ENCODE assay signal across 18 cellular contexts in genomic region chr7:115447495-115447894, GRCh38.
DNase-seq lines count a peak whose midpoint lies in the region; ATAC-seq, FAIRE-seq and TF ChIP-seq lines count a peak whose summit lies in the region.
"Had no signal": no experiment of that assay in that cellular context is flagged by ENCODE, and none has a peak within 500 bp of the region (broad histone marks: within the 10 kb centered on the region; RNA-seq: fewer than 3 reads in every experiment).

No MANE protein-coding gene starts in this region.

- no peak for TF ChIP-seq CTCF in endothelial cell of umbilical vein (IDR thresholded peaks at IDR 0.05; ENCODE audit: extremely low read depth in 1 of 2, insufficient read depth in 1 of 2, low read depth in 1 of 2, low read length in 2 of 2)

- intact Hi-C loops in endothelial cell of umbilical vein (cut with micrococcal nuclease): no loop called here

- no peaks in the 10 kb centered on the region for H3K36me3 ChIP-seq in endothelial cell of umbilical vein (ENCODE audit: control insufficient read depth in 2 of 2, extremely low read depth in 1 of 2, insufficient read depth in 2 of 2, low read length in 2 of 2)
- H3K36me3 ChIP-seq: BLaER1 had no signal

- CTCF ChIA-PET in endothelial cell of umbilical vein (lab: Charles Lee): no interaction called here

- POLR2A ChIA-PET in endothelial cell of umbilical vein (lab: Charles Lee): no interaction called here

- H3K27me3 ChIP-seq in endothelial cell of umbilical vein (ENCODE audit: control insufficient read depth in 2 of 2, insufficient read depth in 2 of 2, low read length in 2 of 2): no peaks in the 10 kb centered on the region
- H3K27me3 ChIP-seq: BLaER1 had no signal

- dilution Hi-C loops in endothelial cell of umbilical vein (cut with MboI; ENCODE audit: extremely low pct_ligation_motif_present, low sequenced_read_pairs): no loop called here

- H2AFZ ChIP-seq in endothelial cell of umbilical vein (ENCODE audit: low read depth, low read length): no peak overlapping the region
- H2AFZ ChIP-seq: GM23338 had no signal

- H3K9me1 ChIP-seq in endothelial cell of umbilical vein (replicated peaks; ENCODE audit: control insufficient read depth, extremely low read depth, insufficient read depth, low read length): no peaks in the 10 kb centered on the region

- ATAC-seq in GM19463 (IDR thresholded peaks at IDR 0.05; ENCODE audit: unreplicated experiment) (no peak), HG02763 (IDR thresholded peaks at IDR 0.05; ENCODE audit: unreplicated experiment) (no peak)
- ATAC-seq: GM23338 had no signal

- no peak overlapping the region for H3K4me3 ChIP-seq in endothelial cell of umbilical vein (replicated peaks in 1 of 3; ENCODE audit: insufficient read depth in 1 of 3, low read depth in 1 of 3, low read length in 3 of 3)
- H3K4me3 ChIP-seq: BLaER1, GM23338 had no signal

- no peaks in the 10 kb centered on the region for H3K79me2 ChIP-seq in endothelial cell of umbilical vein (ENCODE audit: control insufficient read depth, insufficient read depth, low read length)

- FAIRE-seq in endothelial cell of umbilical vein (lab: Jason Lieb, UNC): peak; percentile 31
- FAIRE-seq: D721Med, G401.6, GM19239 had no signal

- H3K4me1 ChIP-seq in endothelial cell of umbilical vein (ENCODE audit: control insufficient read depth, extremely low read depth, insufficient read depth, low read length): no peaks in the 10 kb centered on the region
- H3K4me1 ChIP-seq: BLaER1 had no signal

- no peak overlapping the region for H3K4me2 ChIP-seq in endothelial cell of umbilical vein (ENCODE audit: insufficient read depth, low read length)
- H3K4me2 ChIP-seq: BLaER1, GM23338 had no signal

- BruUV-seq in endothelial cell of umbilical vein (replicated peaks; lab: Mats Ljungman, UMichigan): no TSS peak

- H3K9me3 ChIP-seq in endothelial cell of umbilical vein (replicated peaks; ENCODE audit: control insufficient read depth, insufficient read depth, low read length): no peaks in the 10 kb centered on the region
- H3K9me3 ChIP-seq: BLaER1 had no signal

- peak; percentile 87 for DNase-seq in DMS53 (lab: John Stamatoyannopoulos, UW)
- peak; percentile 61 for DNase-seq in HT-29 (ENCODE audit: low spot score)
- no peak for DNase-seq in endothelial cell of umbilical vein (ENCODE audit: low read depth, low spot score)
- DNase-seq in NCI-H524 (lab: John Stamatoyannopoulos, UW): no peak
- DNase-seq: CD4-positive, alpha-beta T cell; CD8-positive, alpha-beta memory T cell; DMS 273 treated with DMSO at 0.1 percent for 48 hours; DND-41; H9; HFFc6 had no signal

- no peak overlapping the region for H3K27ac ChIP-seq in endothelial cell of umbilical vein (ENCODE audit: insufficient read depth, low read depth, low read length)
- H3K27ac ChIP-seq: BLaER1, C4-2B had no signal

- H3K9ac ChIP-seq in endothelial cell of umbilical vein (replicated peaks; ENCODE audit: extremely low read depth, insufficient read depth, low read length): no peak overlapping the region
- H3K9ac ChIP-seq: BLaER1 had no signal

- H4K20me1 ChIP-seq in endothelial cell of umbilical vein (replicated peaks; ENCODE audit: control insufficient read depth, extremely low read depth, insufficient read depth, low read length): no peaks in the 10 kb centered on the region
- H4K20me1 ChIP-seq: BLaER1 had no signal

- TF ChIP-seq POLR2A in endothelial cell of umbilical vein (IDR thresholded peaks at IDR 0.05; ENCODE audit: low read depth, low read length): no peak

TF ChIP-seq in endothelial cell of umbilical vein, 7 proteins besides CTCF, POLR2A, EP300 and RAD21:
- TF ChIP-seq EZH2 (IDR thresholded peaks at IDR 0.05; ENCODE audit: borderline replicate concordance, low read depth, low read length, severe bottlenecking) (no peak), JUN (IDR thresholded peaks at IDR 0.05; ENCODE audit: borderline replicate concordance, insufficient read depth, insufficient read length, low read depth) (no peak), POLR2AphosphoS5 (IDR thresholded peaks at IDR 0.05; ENCODE audit: insufficient read depth, low read depth, low read length) (no peak), FOS (IDR thresholded peaks at IDR 0.05; ENCODE audit: borderline replicate concordance, insufficient read depth, low read length) (no peak), MYC (IDR thresholded peaks at IDR 0.05; ENCODE audit: low read depth, low read length) (no peak), GATA2 (IDR thresholded peaks at IDR 0.05; ENCODE audit: insufficient read depth, insufficient read length, low read depth, low read length) (no peak), MAX (IDR thresholded peaks at IDR 0.05; ENCODE audit: insufficient read depth, insufficient read length) (no peak)

Comparison
In these comparisons a context has a peak if more than half of its experiments do, and no peak if none do; other contexts are left out.
1. DNase-seq: peak in DMS53 (single experiment) and HT-29 (single experiment); none in endothelial cell of umbilical vein (single experiment) and NCI-H524 (0 of 2).